35 cellular contexts compared by ENCODE assay signal in genomic region chr20:47179267-47179666, GRCh38.
"Had no signal": no experiment of that assay in that cellular context is flagged by ENCODE, and none has a peak within 500 bp of the region (broad histone marks: within the 10 kb centered on the region; RNA-seq: fewer than 3 reads in every experiment).

No MANE protein-coding gene starts in this region.

- H3K4me3 ChIP-seq: MG63 had no signal

- H3K27me3 ChIP-seq: MG63 had no signal

- DNase-seq: Karpas-422, Kasumi-1, MG63, MM.1S, MV-4-11, NCI-H1048, NCI-H1092, NCI-H1092 treated with DMSO at 0.1 percent for 48 hours, NCI-H1105, NCI-H1105 treated with DMSO at 0.1 percent for 48 hours, NCI-H1417, NCI-H1417 treated with DMSO at 0.1 percent for 48 hours, NCI-H1436, NCI-H1436 treated with DMSO at 0.1 percent for 48 hours, NCI-H146, NCI-H1694, NCI-H1694 treated with DMSO at 0.1 percent for 48 hours, NCI-H187, NCI-H187 treated with DMSO at 0.1 percent for 48 hours, NCI-H1930, NCI-H2029, NCI-H2029 treated with DMSO at 0.1 percent for 48 hours, NCI-H2081, NCI-H2081 treated with DMSO at 0.1 percent for 48 hours, NCI-H2107, NCI-H2171, NCI-H2171 treated with DMSO at 0.1 percent for 48 hours, NCI-H2227 treated with DMSO at 0.1 percent for 48 hours, NCI-H226, NCI-H345, NCI-H446, NCI-H446 treated with DMSO at 0.1 percent for 48 hours, NCI-H510A, NCI-H510A treated with DMSO at 0.1 percent for 48 hours, NCI-H524 had no signal
